Comparison of ENCODE assay signal across 1 cellular context in genomic region chr1:153588033-153588432, GRCh38.
A peak's percentile ranks its signal among the peaks of the same experiment; 100 is the strongest.
TF ChIP-seq lines count a peak whose summit lies in the region.
"Not testable (repeated sequence)": the region's sequence is repeated elsewhere in the genome, so short reads cannot be mapped to it uniquely, and the experiment has no call there.

No MANE protein-coding gene starts in this region.

TF ChIP-seq in K562, 482 proteins besides CTCF, POLR2A, EP300 and RAD21:
- TF ChIP-seq CEBPB (tag; IDR thresholded peaks at IDR 0.05) (peak; percentile 54), CEBPG (tag; conservative IDR thresholded peaks at IDR 0.05 in 1 of 2, IDR thresholded peaks at IDR 0.05 in 1 of 2) (0 out of 4 replicates have a peak, but pooled peaks of 1 of the 2 experiments have one; percentile 9)
- not testable (repeated sequence) for TF ChIP-seq CEBPG (CRISPR knock-in tag; IDR thresholded peaks at IDR 0.05)
